8 cellular contexts compared by ENCODE assay signal in the genomic region with DNA sequence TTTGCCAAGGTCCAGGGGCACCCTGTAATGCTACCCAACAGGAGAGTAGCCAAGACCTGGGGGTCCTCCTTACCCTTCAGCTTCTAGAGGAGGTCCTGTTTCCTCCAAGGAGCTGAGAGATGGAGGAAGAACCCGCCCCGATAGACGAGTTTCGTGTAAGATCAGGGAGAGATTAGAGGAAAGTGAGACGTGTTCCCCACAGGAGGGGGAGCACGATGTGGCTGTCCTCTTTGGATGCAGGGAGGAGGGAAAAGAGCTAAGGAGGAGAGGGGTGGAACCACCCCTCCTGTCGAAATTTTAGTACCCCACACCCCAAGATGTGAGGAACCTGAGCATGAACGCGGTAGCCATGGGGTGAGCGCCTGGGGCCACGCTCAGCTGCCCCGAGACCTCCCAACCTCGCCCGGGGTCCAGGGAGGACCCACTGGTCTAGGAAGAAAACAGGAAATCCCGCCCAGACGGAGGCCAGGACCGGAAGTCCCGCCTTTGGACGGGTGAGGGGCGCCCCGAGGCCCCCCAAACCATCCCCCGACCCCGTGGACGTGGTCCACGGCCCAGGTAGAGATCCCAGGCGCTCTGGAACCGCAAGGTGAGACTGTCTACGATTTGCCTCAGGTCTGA. TPM values are rescaled to one million over a fixed set of nuclear protein-coding genes. Genes with fewer than 3 reads are reported as not detected.
DNase-seq lines count a peak whose midpoint lies in the region; ATAC-seq and TF ChIP-seq lines count a peak whose summit lies in the region.

No MANE protein-coding gene starts in this region.

- no peak for TF ChIP-seq CTCF in BE2C (IDR thresholded peaks at IDR 0.05; ENCODE audit: low read depth, low read length)
- TF ChIP-seq CTCF in HFF-Myc (IDR thresholded peaks at IDR 0.05; ENCODE audit: low read depth, low read length, missing control alignments): no peak

- peaks cover 13% of the 10 kb centered on the region for H3K4me1 Mint-ChIP-seq in activated T-helper 17 cell treated with anti-CD3 and anti-CD28 coated beads, Interleukin-2, amount 50 U/mL, for 72 hours

- H3K36me3 ChIP-seq in BE2C (peaks cover 6% of the 10 kb centered on the region; the same call in 1 of the 2 replicates), SJCRH30 (no peaks in the 10 kb centered on the region; the same call in 1 of the 2 replicates)

- ATAC-seq in HG03196 (IDR thresholded peaks at IDR 0.05; ENCODE audit: unreplicated experiment): no peak
- ATAC-seq in activated T-helper 17 cell treated with anti-CD3 and anti-CD28 coated beads, Interleukin-2, amount 50 U/mL, for 72 hours (replicated peaks): no peak

- DNase-seq in BE2C: peak; percentile 69
- no peak for DNase-seq in HFF-Myc (ENCODE audit: extremely low read depth, low read depth)
- DNase-seq in SJCRH30: peak; percentile 69 to 78
- DNase-seq in amniotic stem cell (lab: John Stamatoyannopoulos, UW): peak; percentile 4
- DNase-seq in hypothalamus (lab: John Stamatoyannopoulos, UW): peak in 41 of 51 donors; percentile 29 to 82 (median 63)
- no peak for DNase-seq in skeletal muscle cell (ENCODE audit: low read depth)

- H3K27ac ChIP-seq in SJCRH30: peak overlapping the region; percentile 98

- no peak overlapping the region for H3K27ac Mint-ChIP-seq in activated T-helper 17 cell treated with anti-CD3 and anti-CD28 coated beads, Interleukin-2, amount 50 U/mL, for 72 hours

- H3K9me3 Mint-ChIP-seq in activated T-helper 17 cell treated with anti-CD3 and anti-CD28 coated beads, Interleukin-2, amount 50 U/mL, for 72 hours: no peaks in the 10 kb centered on the region

- no peaks in the 10 kb centered on the region for H3K9me3 ChIP-seq in BE2C
- H3K9me3 ChIP-seq in SJCRH30 (replicated peaks): no peaks in the 10 kb centered on the region

- no peaks in the 10 kb centered on the region for H3K27me3 Mint-ChIP-seq in activated T-helper 17 cell treated with anti-CD3 and anti-CD28 coated beads, Interleukin-2, amount 50 U/mL, for 72 hours

- no peaks in the 10 kb centered on the region for H3K27me3 ChIP-seq in BE2C
- no peaks in the 10 kb centered on the region for H3K27me3 ChIP-seq in SJCRH30

- H3K4me3 Mint-ChIP-seq in activated T-helper 17 cell treated with anti-CD3 and anti-CD28 coated beads, Interleukin-2, amount 50 U/mL, for 72 hours: no peak overlapping the region

- H3K4me3 ChIP-seq in BE2C (ENCODE audit: low read depth, low read length): peak overlapping the region; percentile 94
- peak overlapping the region; percentile 91 for H3K4me3 ChIP-seq in HFF-Myc (replicated peaks; ENCODE audit: low read depth, low read length)
- H3K4me3 ChIP-seq in SJCRH30: peak overlapping the region; percentile 95
- peak overlapping the region; percentile 66 for H3K4me3 ChIP-seq in skeletal muscle cell (ENCODE audit: low read depth, low read length)

- H3K4me1 ChIP-seq in BE2C (peaks cover 2% of the 10 kb centered on the region; the same call in 1 of the 2 replicates), SJCRH30 (no peaks in the 10 kb centered on the region)

- H3K36me3 Mint-ChIP-seq in activated T-helper 17 cell treated with anti-CD3 and anti-CD28 coated beads, Interleukin-2, amount 50 U/mL, for 72 hours (ENCODE audit: low read depth): peaks cover 62% of the 10 kb centered on the region

RNA-seq across cellular contexts. Expression of a gene that starts 1.2 kb away (rescaled TPM):
- polyA plus RNA-seq in BE2C (2012; ENCODE audit: insufficient read depth, insufficient read length, low read depth): 52.2 TPM
- total RNA-seq in SJCRH30 (2014; rRNA removed; shearing (Covaris generic)): 21.7 and 25.2 TPM in 2 replicates
- 10 to 100 TPM; 33.8 to 72.8 TPM for total RNA-seq in activated T-helper 17 cell treated with anti-CD3 and anti-CD28 coated beads, Interleukin-2, amount 50 U/mL, for 72 hours

RNA-seq across cellular contexts. Expression of a gene that starts 1.6 kb away (rescaled TPM):
- 39.4 TPM for polyA plus RNA-seq in BE2C (2012; ENCODE audit: insufficient read depth, insufficient read length, low read depth)
- 9.1 and 9.4 TPM in 2 replicates for total RNA-seq in SJCRH30 (2014; rRNA removed; shearing (Covaris generic))
- total RNA-seq in activated T-helper 17 cell treated with anti-CD3 and anti-CD28 coated beads, Interleukin-2, amount 50 U/mL, for 72 hours: 10 to 100 TPM; 21.4 to 57.4 TPM

RNA-seq across cellular contexts. Expression of a gene that starts 8.5 kb away (rescaled TPM):
- polyA plus RNA-seq in BE2C (2012; ENCODE audit: insufficient read depth, insufficient read length, low read depth): 137 TPM
- total RNA-seq in SJCRH30 (2014; rRNA removed; shearing (Covaris generic)): 24.2 and 40.6 TPM in 2 replicates
- total RNA-seq in activated T-helper 17 cell treated with anti-CD3 and anti-CD28 coated beads, Interleukin-2, amount 50 U/mL, for 72 hours: 100 to 1,000 TPM; 100 to 111 TPM

RNA-seq across cellular contexts. Expression of a gene that starts 20.8 kb away (rescaled TPM):
- polyA plus RNA-seq in BE2C (2012; ENCODE audit: insufficient read depth, insufficient read length, low read depth): 0.76 TPM
- total RNA-seq in SJCRH30 (2014; rRNA removed; shearing (Covaris generic)): not detected in 2 replicates
- 100 to 1,000 TPM in 1 of 2 donors, 10 to 100 TPM in 1; 42.0 to 177 TPM for total RNA-seq in activated T-helper 17 cell treated with anti-CD3 and anti-CD28 coated beads, Interleukin-2, amount 50 U/mL, for 72 hours

RNA-seq across cellular contexts. Expression of a gene that starts 25.0 kb away (rescaled TPM):
- polyA plus RNA-seq in BE2C (2012; ENCODE audit: insufficient read depth, insufficient read length, low read depth): 252 TPM
- total RNA-seq in SJCRH30 (2014; rRNA removed; shearing (Covaris generic)): 77.1 and 91.2 TPM in 2 replicates
- total RNA-seq in activated T-helper 17 cell treated with anti-CD3 and anti-CD28 coated beads, Interleukin-2, amount 50 U/mL, for 72 hours: 100 to 1,000 TPM in 1 of 2 donors, 10 to 100 TPM in 1; 82.7 to 109 TPM

Comparison
In these comparisons a context has a peak if more than half of its experiments do, and no peak if none do; other contexts are left out.
1. DNase-seq: peak in BE2C (single experiment), SJCRH30 (2 of 2), amniotic stem cell (single experiment) and hypothalamus (41 of 51); none in HFF-Myc (single experiment) and skeletal muscle cell (single experiment).
2. Peak in every context shown above with its lines, with median percentiles within 50 percentile points of each other: H3K4me3 ChIP-seq.